ENCODE assay signal across 9 cellular contexts in the genomic region with DNA sequence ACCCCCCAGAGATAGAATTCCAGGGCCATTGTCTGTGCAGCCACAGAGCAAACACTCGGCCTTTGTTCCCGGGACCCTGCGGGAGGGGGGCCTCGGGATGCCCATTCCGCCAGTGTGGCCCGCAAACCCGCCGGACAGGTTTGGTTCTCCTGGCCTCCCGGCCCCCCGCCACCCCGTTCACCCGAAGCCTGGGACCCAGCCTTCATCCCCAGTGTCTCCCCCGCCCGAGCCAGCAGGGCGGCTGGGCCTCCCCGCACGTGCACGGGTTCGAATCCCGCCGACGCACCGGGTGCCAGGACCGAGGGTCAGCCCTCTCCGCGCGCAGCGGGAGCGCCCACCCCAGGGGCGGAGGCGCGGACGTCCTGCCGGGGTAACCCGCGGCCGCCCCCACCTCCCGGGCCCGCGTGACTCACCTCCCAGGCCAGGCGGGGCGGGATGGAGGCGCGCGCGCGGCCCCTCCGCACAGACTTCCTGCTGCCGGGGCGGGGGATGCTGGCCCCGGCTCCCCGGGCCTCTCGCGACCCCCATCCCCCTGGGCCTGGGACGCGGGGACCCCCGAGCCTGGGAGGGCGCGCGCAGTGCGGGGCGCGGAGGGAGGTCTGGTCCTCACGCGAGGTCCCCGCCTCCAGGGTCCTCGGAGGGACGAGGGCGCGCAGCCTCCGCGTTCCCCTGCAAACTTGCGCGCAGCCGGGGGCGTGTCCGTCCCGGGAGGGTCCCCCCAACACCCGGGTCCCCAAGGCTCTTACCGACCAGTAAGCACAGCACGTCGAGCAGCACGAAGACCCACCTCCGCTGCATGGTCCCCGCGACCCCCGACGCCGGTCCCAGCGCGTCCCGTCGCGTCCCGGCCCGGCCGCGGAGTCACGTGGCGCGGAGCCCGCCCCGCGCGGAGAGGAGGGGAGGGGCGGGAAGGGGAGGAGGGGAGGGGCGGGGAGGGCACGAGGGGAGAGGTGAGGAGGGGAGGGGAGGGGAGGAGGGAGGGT. TPM values are rescaled to one million over a fixed set of nuclear protein-coding genes. Genes with fewer than 3 reads are reported as not detected.
DNase-seq lines count a peak whose midpoint lies in the region; FAIRE-seq and TF ChIP-seq lines count a peak whose summit lies in the region.
"Had no signal": no experiment of that assay in that cellular context is flagged by ENCODE, and none has a peak within 500 bp of the region (broad histone marks: within the 10 kb centered on the region; RNA-seq: fewer than 3 reads in every experiment).

A gene (minus strand): TSS at position 865 of the 983 bp plus-strand sequence. CDS start 67 bp downstream, at position 798.

- intact Hi-C loops in endothelial cell of umbilical vein (cut with micrococcal nuclease): loop anchor here (10.0 kb wide), 2 partner anchors 54 to 214 kb away; a partner anchor contains a TSS

- POLR2A ChIA-PET in endothelial cell of umbilical vein (lab: Charles Lee): no interaction called here

- H3K9me1 ChIP-seq in endothelial cell of umbilical vein (replicated peaks; ENCODE audit: control insufficient read depth, extremely low read depth, insufficient read depth, low read length): no peaks in the 10 kb centered on the region

- H4K20me1 ChIP-seq in endothelial cell of umbilical vein (replicated peaks; ENCODE audit: control insufficient read depth, extremely low read depth, insufficient read depth, low read length): no peaks in the 10 kb centered on the region
- H4K20me1 ChIP-seq: BLaER1 had no signal

- no peak for TF ChIP-seq CTCF in endothelial cell of umbilical vein (IDR thresholded peaks at IDR 0.05; ENCODE audit: extremely low read depth in 1 of 2, insufficient read depth in 1 of 2, low read depth in 1 of 2, low read length in 2 of 2)

- no peak for FAIRE-seq in endothelial cell of umbilical vein (lab: Jason Lieb, UNC)

- CTCF ChIA-PET in endothelial cell of umbilical vein (lab: Charles Lee): no interaction called here

- BruUV-seq in endothelial cell of umbilical vein (replicated peaks; lab: Mats Ljungman, UMichigan): no TSS peak

- no peaks in the 10 kb centered on the region for H3K36me3 ChIP-seq in endothelial cell of umbilical vein (ENCODE audit: control insufficient read depth in 2 of 2, extremely low read depth in 1 of 2, insufficient read depth in 2 of 2, low read length in 2 of 2)
- H3K36me3 ChIP-seq: BLaER1 had no signal

- H3K4me1 ChIP-seq in endothelial cell of umbilical vein (ENCODE audit: control insufficient read depth, extremely low read depth, insufficient read depth, low read length): peaks cover 11% of the 10 kb centered on the region
- H3K4me1 ChIP-seq: BLaER1 had no signal

- H3K9me3 ChIP-seq in endothelial cell of umbilical vein (replicated peaks; ENCODE audit: control insufficient read depth, insufficient read depth, low read length): no peaks in the 10 kb centered on the region
- H3K9me3 ChIP-seq: BLaER1 had no signal

- TF ChIP-seq POLR2A in endothelial cell of umbilical vein (IDR thresholded peaks at IDR 0.05; ENCODE audit: low read depth, low read length): no peak

- in situ Hi-C loops in SK-MEL-5 (cut with HindIII; ENCODE audit: low pct_unique_long_range_greater_than_20kb, low sequenced_read_pairs): no loop called here

- DNase-seq in NCI-H1417 (lab: John Stamatoyannopoulos, UW) (peak; percentile 21 to 99 (median 98)), NCI-H1417 treated with DMSO at 0.1 percent for 48 hours (lab: John Stamatoyannopoulos, UW) (no peak), SK-MEL-5 (ENCODE audit: low read depth, low spot score) (peak; percentile 13), endothelial cell of umbilical vein (ENCODE audit: low read depth, low spot score) (no peak), mucosa of gallbladder (ENCODE audit: low spot score) (peak; percentile 84), ureter (ENCODE audit: low spot score) (peak; percentile 80), NCI-H1930 (lab: John Stamatoyannopoulos, UW) (no peak), HUDEP-2 (lab: John Stamatoyannopoulos, UW; ENCODE audit: unreplicated experiment in 76 of 76) (no peak)

- H3K4me2 ChIP-seq in endothelial cell of umbilical vein (ENCODE audit: insufficient read depth, low read length): peak within 1 kb of the TSS; percentile 39
- H3K4me2 ChIP-seq: BLaER1 had no signal

- H3K79me2 ChIP-seq in endothelial cell of umbilical vein (ENCODE audit: control insufficient read depth, insufficient read depth, low read length): no peaks in the 10 kb centered on the region

- dilution Hi-C loops in endothelial cell of umbilical vein (cut with MboI; ENCODE audit: extremely low pct_ligation_motif_present, low sequenced_read_pairs): no loop called here

- peaks cover 16 to 28% of the 10 kb centered on the region in 2 experiments for H3K27me3 ChIP-seq in endothelial cell of umbilical vein (ENCODE audit: control insufficient read depth in 2 of 2, insufficient read depth in 2 of 2, low read length in 2 of 2)

- peak within 1 kb of the TSS; percentile 10 for H3K27ac ChIP-seq in endothelial cell of umbilical vein (ENCODE audit: insufficient read depth, low read depth, low read length)
- H3K27ac ChIP-seq: BLaER1 had no signal

- H2AFZ ChIP-seq in endothelial cell of umbilical vein (ENCODE audit: low read depth, low read length): peak within 1 kb of the TSS; percentile 80

- no peak within 1 kb of the TSS for H3K9ac ChIP-seq in endothelial cell of umbilical vein (replicated peaks; ENCODE audit: extremely low read depth, insufficient read depth, low read length)
- H3K9ac ChIP-seq: BLaER1 had no signal

- peak within 1 kb of the TSS in 2 of 3 experiments; percentile 5 to 48 for H3K4me3 ChIP-seq in endothelial cell of umbilical vein (replicated peaks in 1 of 3; ENCODE audit: insufficient read depth in 1 of 3, low read depth in 1 of 3, low read length in 3 of 3)
- H3K4me3 ChIP-seq: BLaER1 had no signal

TF ChIP-seq in endothelial cell of umbilical vein, 7 proteins besides CTCF, POLR2A, EP300 and RAD21:
- no peak for TF ChIP-seq JUN (IDR thresholded peaks at IDR 0.05; ENCODE audit: borderline replicate concordance, insufficient read depth, insufficient read length, low read depth)

RNA-seq across cellular contexts. Expression of the gene that starts here (rescaled TPM):
- total RNA-seq in SK-MEL-5 (2014; rRNA removed; shearing (Covaris generic)): 9.4 TPM in 2 replicates
- polyA plus RNA-seq in SK-MEL-5 (2015; cell fraction: cytosol; rRNA removed): 9.2 and 9.6 TPM in 2 replicates
- 3.6 and 11.8 TPM in 2 replicates for polyA plus RNA-seq in SK-MEL-5 (2015; cell fraction: nucleus; rRNA removed)
- total RNA-seq in endothelial cell of umbilical vein (12.0 and 27.9 TPM in 2 replicates), mucosa of gallbladder (224 TPM), ureter (64.5 TPM)
- polyA plus RNA-seq in endothelial cell of umbilical vein: 34.3 and 36.3 TPM in 2 replicates
- polyA plus RNA-seq in endothelial cell of umbilical vein (2011; cell fraction: cytosol; rRNA removed): 14.9 and 16.5 TPM in 2 replicates
- 14.2 and 15.9 TPM in 2 replicates for polyA plus RNA-seq in endothelial cell of umbilical vein (2011; cell fraction: nucleus; rRNA removed)
- polyA plus RNA-seq in endothelial cell of umbilical vein (2012): 26.4 and 44.4 TPM in 2 replicates
- 21.9 and 26.1 TPM in 2 replicates for polyA minus RNA-seq in endothelial cell of umbilical vein
- polyA minus RNA-seq in endothelial cell of umbilical vein (2011; cell fraction: cytosol; rRNA and poly(A)+ RNA removed): 40.7 TPM
- polyA minus RNA-seq in endothelial cell of umbilical vein (2011; cell fraction: nucleus; rRNA and poly(A)+ RNA removed): 2.3 and 5.0 TPM in 2 replicates

Comparison
In these comparisons a context has a peak if more than half of its experiments do, and no peak if none do; other contexts are left out.
1. DNase-seq: peak in NCI-H1417 (3 of 3), SK-MEL-5 (single experiment), mucosa of gallbladder (single experiment) and ureter (single experiment); none in NCI-H1417 treated with DMSO at 0.1 percent for 48 hours (single experiment), endothelial cell of umbilical vein (single experiment), NCI-H1930 (0 of 2) and HUDEP-2 (0 of 76).